Comparison of ENCODE assay signal across 7 cellular contexts in the genomic region with DNA sequence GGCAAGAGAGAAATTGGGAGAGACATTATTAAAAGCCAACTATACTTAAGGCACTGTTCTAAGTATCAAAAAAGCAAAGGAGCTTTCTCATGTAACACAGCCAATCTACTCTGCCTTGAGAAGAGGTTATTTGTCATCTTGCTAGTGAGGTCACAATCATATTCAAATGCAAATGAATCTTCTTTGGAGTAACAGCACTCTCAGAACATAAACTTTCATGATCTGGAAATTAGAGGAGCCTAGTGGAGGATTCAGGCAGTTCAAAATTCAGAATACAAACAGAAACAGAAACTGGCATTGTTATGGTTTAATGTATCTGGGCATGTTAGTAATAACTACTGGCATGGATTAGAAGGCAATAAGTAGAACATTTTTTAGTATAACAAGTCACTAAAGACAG. TPM values are rescaled to one million over a fixed set of nuclear protein-coding genes. Genes with fewer than 3 reads are reported as not detected.
DNase-seq lines count a peak whose midpoint lies in the region; ATAC-seq, FAIRE-seq and TF ChIP-seq lines count a peak whose summit lies in the region.

No MANE protein-coding gene starts in this region.

- TF ChIP-seq EP300 in H1 (IDR thresholded peaks at IDR 0.05; ENCODE audit: borderline replicate concordance in 1 of 2, low read depth in 2 of 2, low read length in 2 of 2) (no peak), sigmoid colon (IDR thresholded peaks at IDR 0.05) (no peak)

- peaks cover 9 to 10% of the 10 kb centered on the region in 2 experiments for H4K20me1 ChIP-seq in H1 (replicated peaks in 1 of 2; ENCODE audit: control insufficient read depth in 1 of 2, insufficient read depth in 2 of 2, low read length in 2 of 2)

- TF ChIP-seq CTCF in H1 (IDR thresholded peaks at IDR 0.05; ENCODE audit: control extremely low read depth in 1 of 3, insufficient read depth in 1 of 3, low read depth in 1 of 3, low read length in 3 of 3) (no peak), sigmoid colon (IDR thresholded peaks at IDR 0.05) (peak in 1 of 4 experiments; percentile 25), lower leg skin (IDR thresholded peaks at IDR 0.05) (no peak)

- POLR2A ChIA-PET in H1 (lab: Charles Lee; ENCODE audit: partially characterized antibody): interaction anchor here (0.6 kb wide), 1 partner anchor 9 kb away, joined by 5 read pairs; no protein-coding TSS in a partner anchor

- H2BK5ac ChIP-seq in H1 (ENCODE audit: low read depth, low read length): no peak overlapping the region

- FAIRE-seq in H1 (lab: Jason Lieb, UNC): peak; percentile 76

- no peak overlapping the region for H3K18ac ChIP-seq in H1 (ENCODE audit: extremely low read depth, low read length)

- H3K14ac ChIP-seq in H1 (ENCODE audit: insufficient read length): no peak overlapping the region

- no peak overlapping the region for H2BK120ac ChIP-seq in H1 (replicated peaks; ENCODE audit: low read depth, low read length)

- H3K4ac ChIP-seq in H1 (replicated peaks; ENCODE audit: insufficient read length, low read depth, low read length): no peak overlapping the region

- no peak overlapping the region for H2BK20ac ChIP-seq in H1 (ENCODE audit: low read length)

- peaks cover 13 to 98% of the 10 kb centered on the region in 2 experiments for H3K79me2 ChIP-seq in H1 (ENCODE audit: control insufficient read depth in 1 of 2, insufficient read depth in 2 of 2, low read length in 2 of 2)

- CTCF ChIA-PET in H1 (lab: Charles Lee; ENCODE audit: partially characterized antibody): interaction anchor here (0.7 to 1.1 kb wide), 5 partner anchors 14 to 157 kb away, joined by 3 to 4 read pairs (median 3); no protein-coding TSS in a partner anchor

- peak; percentile 39 for ATAC-seq in GM21576 (IDR thresholded peaks at IDR 0.05; ENCODE audit: unreplicated experiment)
- ATAC-seq in HG03135 (IDR thresholded peaks at IDR 0.05; ENCODE audit: unreplicated experiment): no peak
- no peak for ATAC-seq in HG03039 (IDR thresholded peaks at IDR 0.05; ENCODE audit: unreplicated experiment)

- TF ChIP-seq RAD21 in H1 (IDR thresholded peaks at IDR 0.05 in 1 of 2, conservative IDR thresholded peaks at IDR 0.05 in 1 of 2; ENCODE audit: low read depth in 2 of 2, low read length in 2 of 2): no peak

- H3K9me3 ChIP-seq in H1 (ENCODE audit: insufficient read depth in 2 of 2, low read depth in 1 of 2, low read length in 1 of 2) (no peaks in the 10 kb centered on the region), sigmoid colon (no peaks in the 10 kb centered on the region)

- no peak overlapping the region for H2AFZ ChIP-seq in H1 (ENCODE audit: low read length)

- intact Hi-C loops in sigmoid colon (cut with DNase I): loop anchor here (5.0 kb wide), 1 partner anchor 57 kb away; a partner anchor contains a TSS
- intact Hi-C loops in lower leg skin (cut with DNase I; ENCODE audit: low total_unique reads): no loop called here

- peaks cover 0 to 2% (median 0%) of the 10 kb centered on the region in 4 experiments; a peak in 2 of 7 replicates for H3K4me1 ChIP-seq in H1 (replicated peaks in 1 of 4; ENCODE audit: control insufficient read depth in 3 of 4, insufficient read depth in 4 of 4, low read length in 3 of 4)
- peaks cover 0 to 61% (median 43%) of the 10 kb centered on the region in 4 donors for H3K4me1 ChIP-seq in sigmoid colon

- no peak overlapping the region for H3K27ac ChIP-seq in H1 (ENCODE audit: low read depth, low read length)
- peak overlapping the region in 3 of 4 donors; percentile 6 to 41 (median 22) for H3K27ac ChIP-seq in sigmoid colon

- H3K27me3 ChIP-seq in H1 (replicated peaks in 1 of 4; ENCODE audit: control insufficient read depth in 3 of 4, extremely low read depth in 1 of 4, insufficient read depth in 3 of 4, low read length in 3 of 4): no peaks in the 10 kb centered on the region
- no peaks in the 10 kb centered on the region for H3K27me3 ChIP-seq in sigmoid colon

- H2BK15ac ChIP-seq in H1 (ENCODE audit: low read length): no peak overlapping the region

- peak overlapping the region; percentile 16 to 30; a peak in 1 of 4 replicates for H3K4me2 ChIP-seq in H1 (ENCODE audit: insufficient read depth in 1 of 2, low read depth in 2 of 2, low read length in 2 of 2)

- no peak overlapping the region for H3K56ac ChIP-seq in H1 (replicated peaks; ENCODE audit: insufficient read length, low read depth, low read length)

- H3K4me3 ChIP-seq in H1 (ENCODE audit: extremely low read depth in 1 of 4, insufficient read depth in 2 of 4, low read depth in 3 of 4, low read length in 4 of 4) (peak overlapping the region in 1 of 4 experiments; percentile 15; a peak in 1 of 8 replicates), sigmoid colon (peak overlapping the region in 1 of 4 donors; percentile 8), lower leg skin (ENCODE audit: low read depth, poor library complexity, severe bottlenecking) (no peak overlapping the region)

- no peak overlapping the region for H2AK5ac ChIP-seq in H1 (ENCODE audit: low read depth, low read length)

- H2BK12ac ChIP-seq in H1 (ENCODE audit: low read depth, low read length): no peak overlapping the region

- H4K91ac ChIP-seq in H1 (replicated peaks; ENCODE audit: insufficient read length, low read length): no peak overlapping the region

- H4K5ac ChIP-seq in H1 (ENCODE audit: insufficient read length, low read depth, low read length): no peak overlapping the region

- no peaks in the 10 kb centered on the region for H3K23me2 ChIP-seq in H1 (ENCODE audit: low read depth, low read length)

- no peak overlapping the region for H3K9ac ChIP-seq in H1 (replicated peaks in 1 of 4; ENCODE audit: extremely low read depth in 1 of 4, low read depth in 3 of 4, low read length in 3 of 4)

- H3K23ac ChIP-seq in H1 (ENCODE audit: insufficient read length): no peak overlapping the region

- TF ChIP-seq POLR2A in H1 (IDR thresholded peaks at IDR 0.05; ENCODE audit: control extremely low read depth in 1 of 2, low read depth in 2 of 2, low read length in 2 of 2) (no peak), sigmoid colon (IDR thresholded peaks at IDR 0.05) (no peak), lower leg skin (IDR thresholded peaks at IDR 0.05) (no peak)

- DNase-seq in NCI-H2107 (lab: John Stamatoyannopoulos, UW): peak; percentile 31
- no peak for DNase-seq in H1 (ENCODE audit: low read depth in 1 of 2, low spot score in 2 of 2)
- DNase-seq in sigmoid colon: no peak
- DNase-seq in lower leg skin (ENCODE audit: low spot score in 2 of 2): no peak

- no peak overlapping the region for H4K8ac ChIP-seq in H1 (ENCODE audit: extremely low read depth, insufficient read depth, low read length)

- H3K36me3 ChIP-seq in H1 (ENCODE audit: control insufficient read depth in 2 of 4, insufficient read depth in 4 of 4, low read length in 3 of 4) (no peaks in the 10 kb centered on the region), sigmoid colon (no peaks in the 10 kb centered on the region)

- H3K79me1 ChIP-seq in H1 (ENCODE audit: low read depth, low read length): 0 out of 2 replicates have a peak, but pooled peaks cover 3% of the 10 kb centered on the region

TF ChIP-seq in H1, 55 proteins besides CTCF, POLR2A, EP300 and RAD21 (continues in another document):
- TF ChIP-seq GTF2F1 (IDR thresholded peaks at IDR 0.05; ENCODE audit: borderline replicate concordance, low read depth, low read length) (no peak), RNF2 (IDR thresholded peaks at IDR 0.05; ENCODE audit: borderline replicate concordance, low read depth, low read length, missing control alignments, poor library complexity, severe bottlenecking) (no peak), MAFK (IDR thresholded peaks at IDR 0.05; ENCODE audit: low read depth, low read length) (no peak), YY1 (IDR thresholded peaks at IDR 0.05; ENCODE audit: low read depth, low read length) (no peak), NRF1 (IDR thresholded peaks at IDR 0.05; ENCODE audit: low read depth, low read length) (no peak), POLR2AphosphoS5 (IDR thresholded peaks at IDR 0.05; ENCODE audit: low read depth, low read length) (no peak), EZH2 (IDR thresholded peaks at IDR 0.05; ENCODE audit: low read depth, low read length, severe bottlenecking) (no peak), RBBP5 (IDR thresholded peaks at IDR 0.05; ENCODE audit: borderline replicate concordance, low read depth, low read length) (no peak), TBP (IDR thresholded peaks at IDR 0.05; ENCODE audit: low read depth, low read length) (no peak)
- TF ChIP-seq, protein P1, sequence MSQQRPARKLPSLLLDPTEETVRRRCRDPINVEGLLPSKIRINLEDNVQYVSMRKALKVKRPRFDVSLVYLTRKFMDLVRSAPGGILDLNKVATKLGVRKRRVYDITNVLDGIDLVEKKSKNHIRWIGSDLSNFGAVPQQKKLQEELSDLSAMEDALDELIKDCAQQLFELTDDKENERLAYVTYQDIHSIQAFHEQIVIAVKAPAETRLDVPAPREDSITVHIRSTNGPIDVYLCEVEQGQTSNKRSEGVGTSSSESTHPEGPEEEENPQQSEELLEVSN (IDR thresholded peaks at IDR 0.05): no peak

RNA-seq across cellular contexts. Expression of a gene that starts 57.4 kb away (rescaled TPM):
- total RNA-seq in H1 (2021; fragmentation: NEBNext Ultra II Directional; extraction: Animal tissue kit (Norgen Biotek cat#: 25700)): 28.8 and 29.2 TPM in 2 replicates
- polyA plus RNA-seq in H1 (2011; rRNA removed) (3.3 and 5.1 TPM in 2 replicates), sigmoid colon (10 to 100 TPM in 1 of 3 donors, 1 to 10 TPM in 2; 8.1 to 15.9 (median 9.0) TPM)
- polyA plus RNA-seq in H1 (2011; cell fraction: cytosol; rRNA removed): 8.3 TPM
- 20.1 TPM for polyA plus RNA-seq in H1 (2011; cell fraction: nucleus; rRNA removed)
- polyA plus RNA-seq in H1 (2012, experiment 1 of 2): 15.0 to 19.7 TPM (median 16.4 TPM) in 4 replicates
- 1.1 TPM for polyA plus RNA-seq in H1 (2012, experiment 2 of 2)
- polyA plus RNA-seq in H1 (2013, experiment 1 of 2): 21.7 TPM
- polyA plus RNA-seq in H1 (2013, experiment 2 of 2): 21.9 TPM
- polyA minus RNA-seq in H1 (2011; rRNA and poly(A)+ RNA removed): 20.5 and 20.9 TPM in 2 replicates
- 18.4 TPM for polyA minus RNA-seq in H1 (2011; cell fraction: cytosol; rRNA and poly(A)+ RNA removed)
- 52.9 TPM for polyA minus RNA-seq in H1 (2011; cell fraction: nucleus; rRNA and poly(A)+ RNA removed)
- total RNA-seq in sigmoid colon (10 to 100 TPM; 30.1 to 41.7 (median 38.4) TPM), lower leg skin (10 to 100 TPM; 23.6 to 37.9 (median 33.0) TPM)

RNA-seq across cellular contexts. Expression of a gene that starts 57.7 kb away (rescaled TPM):
- 40.4 and 43.6 TPM in 2 replicates for total RNA-seq in H1 (2021; fragmentation: NEBNext Ultra II Directional; extraction: Animal tissue kit (Norgen Biotek cat#: 25700))
- polyA plus RNA-seq in H1 (2011; rRNA removed): 10.9 and 20.9 TPM in 2 replicates
- polyA plus RNA-seq in H1 (2011; cell fraction: cytosol; rRNA removed): 22.2 TPM
- polyA plus RNA-seq in H1 (2011; cell fraction: nucleus; rRNA removed): 12.5 TPM
- polyA plus RNA-seq in H1 (2012, experiment 1 of 2): 21.1 to 34.1 TPM (median 24.2 TPM) in 4 replicates
- polyA plus RNA-seq in H1 (2012, experiment 2 of 2): 4.3 TPM
- 29.1 TPM for polyA plus RNA-seq in H1 (2013, experiment 1 of 2)
- 31.8 TPM for polyA plus RNA-seq in H1 (2013, experiment 2 of 2)
- 29.0 and 29.3 TPM in 2 replicates for polyA minus RNA-seq in H1 (2011; rRNA and poly(A)+ RNA removed)
- 11.0 TPM for polyA minus RNA-seq in H1 (2011; cell fraction: cytosol; rRNA and poly(A)+ RNA removed)
- 14.6 TPM for polyA minus RNA-seq in H1 (2011; cell fraction: nucleus; rRNA and poly(A)+ RNA removed)
- 10 to 100 TPM; 29.5 to 35.7 (median 30.8) TPM for total RNA-seq in sigmoid colon
- 10 to 100 TPM; 16.6 to 33.6 (median 28.9) TPM for polyA plus RNA-seq in sigmoid colon
- total RNA-seq in lower leg skin: 10 to 100 TPM; 21.7 to 32.5 (median 28.9) TPM
